In the genomic region with DNA sequence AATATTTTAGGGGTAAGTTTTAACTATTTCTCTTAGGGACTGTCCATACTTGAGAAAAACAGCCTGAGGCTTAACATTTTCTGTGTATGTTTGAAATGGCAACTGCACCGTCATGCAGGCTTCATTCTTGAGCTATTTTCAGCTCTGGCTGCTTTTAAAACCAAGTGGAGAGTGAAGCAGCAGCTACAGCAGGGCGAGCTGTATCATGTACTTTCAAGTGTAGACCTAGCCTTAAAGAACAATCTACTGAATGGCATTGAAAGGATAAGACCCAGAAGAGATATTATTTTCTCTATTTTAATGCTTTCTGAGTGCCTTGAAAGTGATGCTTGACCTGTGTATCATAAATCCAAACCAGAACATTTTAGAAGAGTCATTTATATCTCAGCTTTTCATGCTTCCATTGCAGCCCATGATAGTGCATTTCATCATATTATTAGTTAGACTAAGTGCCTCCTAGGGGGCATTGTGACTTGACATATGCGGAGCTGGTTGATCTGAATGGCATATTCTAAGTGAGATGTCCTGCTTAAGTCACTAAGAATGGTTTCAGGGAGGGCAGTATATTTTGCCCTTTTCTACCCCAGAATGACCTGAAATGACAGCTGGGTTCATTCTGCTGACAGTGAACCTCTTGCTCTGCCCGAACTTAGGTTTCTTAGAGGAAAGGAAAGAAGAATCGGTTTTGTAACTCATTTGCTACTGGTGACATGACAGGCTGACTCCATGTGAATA, we compare ENCODE assay signal across 18 cellular contexts.
DNase-seq lines count a peak whose midpoint lies in the region; ATAC-seq, FAIRE-seq and TF ChIP-seq lines count a peak whose summit lies in the region.
"Had no signal": no experiment of that assay in that cellular context is flagged by ENCODE, and none has a peak within 500 bp of the region (broad histone marks: within the 10 kb centered on the region; RNA-seq: fewer than 3 reads in every experiment).

No MANE protein-coding gene starts in this region.

- dilution Hi-C loops in keratinocyte (cut with MboI; ENCODE audit: extremely low pct_ligation_motif_present, low sequenced_read_pairs) = no loop called here

- no peak for ATAC-seq in T-helper 17 cell
- ATAC-seq: stimulated activated memory B cell treated with anti-CD40 and anti-IgM and Interleukin-4, amounts not matched to agents 10 μg/mL and 1 μg/mL and 100 μg/mL, for 72 hours had no signal

- no peak overlapping the region for H3K4me3 Mint-ChIP-seq in T-helper 17 cell
- H3K4me3 Mint-ChIP-seq: activated CD4-positive, alpha-beta memory T cell treated with anti-CD3 and anti-CD28 coated beads, Interleukin-2, amount 10 ng/mL, durations not matched to agents 7 days and 5 days; activated T-helper 1 cell treated with anti-CD3 and anti-CD28 coated beads, Interleukin-12 subunit alpha, Interleukin-12 subunit beta, Interleukin-2, Interleukin-4 antibody, amounts not matched to agents 30 ng/mL and 10 ng/mL and 1 ng/mL, durations not matched to agents 14 hours and 24 hours and 36 hours; CD4-positive, alpha-beta T cell; endodermal cell; stimulated activated memory B cell treated with anti-CD40 and anti-IgM and Interleukin-4, amounts not matched to agents 10 μg/mL and 1 μg/mL and 100 μg/mL, for 72 hours had no signal

- H3K4me3 ChIP-seq in bronchial epithelial cell (ENCODE audit: low read depth, low read length) = no peak overlapping the region
- H3K4me3 ChIP-seq in keratinocyte (ENCODE audit: control insufficient read depth in 2 of 3, extremely low read depth in 1 of 3, insufficient read depth in 2 of 3, low read depth in 1 of 3, low read length in 3 of 3) = no peak overlapping the region
- H3K4me3 ChIP-seq: GM23248, upper lobe of left lung had no signal

- no peak overlapping the region for H3K9ac ChIP-seq in keratinocyte (ENCODE audit: control insufficient read depth, extremely low read depth, insufficient read depth, low read length)
- H3K9ac ChIP-seq: GM23248 had no signal

- no peak overlapping the region for H2AFZ ChIP-seq in keratinocyte (ENCODE audit: control insufficient read depth, low read length)
- H2AFZ ChIP-seq: GM23248 had no signal

- H3K27me3 ChIP-seq in bronchial epithelial cell (ENCODE audit: control insufficient read depth, insufficient read depth, low read length) (no peaks in the 10 kb centered on the region), keratinocyte (ENCODE audit: control insufficient read depth, extremely low read depth, insufficient read depth, low read length) (no peaks in the 10 kb centered on the region)
- H3K27me3 ChIP-seq: upper lobe of left lung had no signal

- TF ChIP-seq CTCF in bronchial epithelial cell (IDR thresholded peaks at IDR 0.05; ENCODE audit: insufficient read depth, low read length, severe bottlenecking) = no peak
- no peak for TF ChIP-seq CTCF in keratinocyte (optimal IDR thresholded peaks at IDR 0.05 in 1 of 3, IDR thresholded peaks at IDR 0.05 in 1 of 3, conservative IDR thresholded peaks at IDR 0.05 in 1 of 3; ENCODE audit: extremely low read depth in 1 of 3, insufficient read depth in 2 of 3, low read length in 3 of 3)

- H3K9me1 ChIP-seq in keratinocyte (ENCODE audit: control insufficient read depth, extremely low read depth, insufficient read depth, low read length) = no peaks in the 10 kb centered on the region

- H3K27ac Mint-ChIP-seq in T-helper 17 cell = no peak overlapping the region
- H3K27ac Mint-ChIP-seq: activated CD4-positive, alpha-beta memory T cell treated with anti-CD3 and anti-CD28 coated beads, Interleukin-2, amount 10 ng/mL, durations not matched to agents 7 days and 5 days; activated T-helper 1 cell treated with anti-CD3 and anti-CD28 coated beads, Interleukin-12 subunit alpha, Interleukin-12 subunit beta, Interleukin-2, Interleukin-4 antibody, amounts not matched to agents 30 ng/mL and 10 ng/mL and 1 ng/mL, durations not matched to agents 14 hours and 24 hours and 36 hours; CD4-positive, alpha-beta T cell; endodermal cell; stimulated activated memory B cell treated with anti-CD40 and anti-IgM and Interleukin-4, amounts not matched to agents 10 μg/mL and 1 μg/mL and 100 μg/mL, for 72 hours had no signal

- no peaks in the 10 kb centered on the region for H3K36me3 ChIP-seq in bronchial epithelial cell (ENCODE audit: control insufficient read depth, insufficient read depth, low read length)
- no peaks in the 10 kb centered on the region for H3K36me3 ChIP-seq in keratinocyte (ENCODE audit: control insufficient read depth in 2 of 2, extremely low read depth in 1 of 2, insufficient read depth in 2 of 2, low read length in 2 of 2)
- H3K36me3 ChIP-seq: upper lobe of left lung had no signal

- no peaks in the 10 kb centered on the region for H3K36me3 Mint-ChIP-seq in T-helper 17 cell (ENCODE audit: low read depth)
- H3K36me3 Mint-ChIP-seq: stimulated activated memory B cell treated with anti-CD40 and anti-IgM and Interleukin-4, amounts not matched to agents 10 μg/mL and 1 μg/mL and 100 μg/mL, for 72 hours had no signal

- H3K27ac ChIP-seq in keratinocyte (ENCODE audit: control insufficient read depth, insufficient read depth, low read length) = no peak overlapping the region
- H3K27ac ChIP-seq: GM23248, upper lobe of left lung had no signal

- H3K4me2 ChIP-seq in keratinocyte (ENCODE audit: control insufficient read depth, extremely low read depth, insufficient read depth, low read depth, low read length) = no peak overlapping the region

- H3K4me1 Mint-ChIP-seq in T-helper 17 cell = no peaks in the 10 kb centered on the region
- H3K4me1 Mint-ChIP-seq: activated CD4-positive, alpha-beta memory T cell treated with anti-CD3 and anti-CD28 coated beads, Interleukin-2, amount 10 ng/mL, durations not matched to agents 7 days and 5 days; stimulated activated memory B cell treated with anti-CD40 and anti-IgM and Interleukin-4, amounts not matched to agents 10 μg/mL and 1 μg/mL and 100 μg/mL, for 72 hours had no signal

- no peaks in the 10 kb centered on the region for H3K27me3 Mint-ChIP-seq in T-helper 17 cell
- H3K27me3 Mint-ChIP-seq: activated CD4-positive, alpha-beta memory T cell treated with anti-CD3 and anti-CD28 coated beads, Interleukin-2, amount 10 ng/mL, durations not matched to agents 7 days and 5 days; CD4-positive, alpha-beta T cell; stimulated activated memory B cell treated with anti-CD40 and anti-IgM and Interleukin-4, amounts not matched to agents 10 μg/mL and 1 μg/mL and 100 μg/mL, for 72 hours had no signal

- DNase-seq in Ammon's horn (ENCODE audit: low spot score) (peak; percentile 20), NCI-H187 (lab: John Stamatoyannopoulos, UW) (peak; percentile 57 to 87), bronchial epithelial cell (ENCODE audit: low read depth) (peak; percentile 41), keratinocyte (ENCODE audit: low read depth, low spot score) (no peak), T-helper 17 cell (no peak), DMS53 (lab: John Stamatoyannopoulos, UW) (no peak), kidney tubule cell (ENCODE audit: low spot score) (no peak)
- no peak for DNase-seq in stimulated activated CD8-positive, alpha-beta memory T cell treated with anti-CD3 and anti-CD28 coated beads, Interleukin-4, amount 100 ng/mL, for 48 hours
- DNase-seq: activated CD4-positive, alpha-beta memory T cell treated with anti-CD3 and anti-CD28 coated beads, Interleukin-2, amount 10 ng/mL, durations not matched to agents 7 days and 5 days; CD4-positive, alpha-beta T cell; endodermal cell; GM23248; mesendoderm; small intestine; upper lobe of left lung had no signal

- no peaks in the 10 kb centered on the region for H3K4me1 ChIP-seq in keratinocyte (ENCODE audit: control insufficient read depth, extremely low read depth, insufficient read depth, low read length)
- H3K4me1 ChIP-seq: upper lobe of left lung had no signal

- no peak for FAIRE-seq in bronchial epithelial cell (lab: Jason Lieb, UNC)
- FAIRE-seq in keratinocyte (lab: Jason Lieb, UNC) = peak; percentile 49
- FAIRE-seq: HTR-8/SVneo, small intestine had no signal

- no peaks in the 10 kb centered on the region for H4K20me1 ChIP-seq in keratinocyte (ENCODE audit: control insufficient read depth, extremely low read depth, insufficient read depth, low read length)

- no peaks in the 10 kb centered on the region for H3K79me2 ChIP-seq in keratinocyte (ENCODE audit: control insufficient read depth, insufficient read depth, low read length)

- no peaks in the 10 kb centered on the region for H3K9me3 ChIP-seq in keratinocyte (ENCODE audit: control insufficient read depth, low read depth, low read length)
- H3K9me3 ChIP-seq in T-helper 17 cell (ENCODE audit: control insufficient read depth, low read length, poor library complexity, severe bottlenecking) = no peaks in the 10 kb centered on the region
- H3K9me3 ChIP-seq: upper lobe of left lung had no signal

Comparison
In these comparisons a context has a peak if more than half of its experiments do, and no peak if none do; other contexts are left out.
1. DNase-seq: peak in Ammon's horn (single experiment), NCI-H187 (2 of 2) and bronchial epithelial cell (single experiment); none in keratinocyte (single experiment), T-helper 17 cell (0 of 3), DMS53 (single experiment), kidney tubule cell (single experiment) and stimulated activated CD8-positive, alpha-beta memory T cell treated with anti-CD3 and anti-CD28 coated beads, Interleukin-4, amount 100 ng/mL, for 48 hours (single experiment).